In the genomic region with DNA sequence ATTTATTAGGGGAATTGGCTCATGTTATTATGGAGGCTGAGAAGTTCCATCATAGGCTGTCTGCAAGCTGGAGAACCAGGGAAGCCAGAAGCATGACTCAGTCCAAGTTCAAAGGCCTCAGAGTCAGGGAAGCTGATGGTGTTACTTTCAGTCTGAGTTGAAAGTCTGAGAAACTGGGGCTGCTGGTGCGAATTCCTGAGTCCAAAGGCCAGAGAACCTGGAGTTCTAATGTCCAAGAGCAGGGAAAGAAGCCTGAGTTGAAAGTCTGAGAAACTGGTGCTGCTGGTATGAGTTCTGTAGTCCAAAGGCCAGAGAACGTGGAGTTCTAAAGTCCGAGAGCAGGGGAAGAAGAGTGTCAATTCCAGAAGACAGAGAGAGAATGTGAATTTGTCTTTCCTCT, we compare ENCODE assay signal across 1 cellular context.
A peak's percentile ranks its signal among the peaks of the same experiment; 100 is the strongest.
TF ChIP-seq lines count a peak whose summit lies in the region.

No MANE protein-coding gene starts in this region.

TF ChIP-seq in liver, 16 proteins besides CTCF, POLR2A, EP300 and RAD21 (continued from another document):
- TF ChIP-seq HNF4G (IDR thresholded peaks at IDR 0.05): peak; percentile 99
TF ChIP-seq in liver: peak in this region for 9.
